1 cellular context compared by ENCODE assay signal in genomic region chr9:93427655-93428379, GRCh38.
TF ChIP-seq lines count a peak whose summit lies in the region.

No MANE protein-coding gene starts in this region.

TF ChIP-seq in HCT116, 20 proteins besides CTCF, POLR2A, EP300 and RAD21 (continued from another document):
- TF ChIP-seq, protein P1, sequence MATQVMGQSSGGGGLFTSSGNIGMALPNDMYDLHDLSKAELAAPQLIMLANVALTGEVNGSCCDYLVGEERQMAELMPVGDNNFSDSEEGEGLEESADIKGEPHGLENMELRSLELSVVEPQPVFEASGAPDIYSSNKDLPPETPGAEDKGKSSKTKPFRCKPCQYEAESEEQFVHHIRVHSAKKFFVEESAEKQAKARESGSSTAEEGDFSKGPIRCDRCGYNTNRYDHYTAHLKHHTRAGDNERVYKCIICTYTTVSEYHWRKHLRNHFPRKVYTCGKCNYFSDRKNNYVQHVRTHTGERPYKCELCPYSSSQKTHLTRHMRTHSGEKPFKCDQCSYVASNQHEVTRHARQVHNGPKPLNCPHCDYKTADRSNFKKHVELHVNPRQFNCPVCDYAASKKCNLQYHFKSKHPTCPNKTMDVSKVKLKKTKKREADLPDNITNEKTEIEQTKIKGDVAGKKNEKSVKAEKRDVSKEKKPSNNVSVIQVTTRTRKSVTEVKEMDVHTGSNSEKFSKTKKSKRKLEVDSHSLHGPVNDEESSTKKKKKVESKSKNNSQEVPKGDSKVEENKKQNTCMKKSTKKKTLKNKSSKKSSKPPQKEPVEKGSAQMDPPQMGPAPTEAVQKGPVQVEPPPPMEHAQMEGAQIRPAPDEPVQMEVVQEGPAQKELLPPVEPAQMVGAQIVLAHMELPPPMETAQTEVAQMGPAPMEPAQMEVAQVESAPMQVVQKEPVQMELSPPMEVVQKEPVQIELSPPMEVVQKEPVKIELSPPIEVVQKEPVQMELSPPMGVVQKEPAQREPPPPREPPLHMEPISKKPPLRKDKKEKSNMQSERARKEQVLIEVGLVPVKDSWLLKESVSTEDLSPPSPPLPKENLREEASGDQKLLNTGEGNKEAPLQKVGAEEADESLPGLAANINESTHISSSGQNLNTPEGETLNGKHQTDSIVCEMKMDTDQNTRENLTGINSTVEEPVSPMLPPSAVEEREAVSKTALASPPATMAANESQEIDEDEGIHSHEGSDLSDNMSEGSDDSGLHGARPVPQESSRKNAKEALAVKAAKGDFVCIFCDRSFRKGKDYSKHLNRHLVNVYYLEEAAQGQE (IDR thresholded peaks at IDR 0.05; ENCODE audit: low read depth): no peak
- no peak for TF ChIP-seq TCF7L2 (IDR thresholded peaks at IDR 0.05; ENCODE audit: borderline replicate concordance, extremely low read depth, insufficient read depth, insufficient read length)
- no peak for TF ChIP-seq ZFX (IDR thresholded peaks at IDR 0.05)
- no peak for TF ChIP-seq SRF (IDR thresholded peaks at IDR 0.05; ENCODE audit: low read depth)
- TF ChIP-seq EGR1 (IDR thresholded peaks at IDR 0.05; ENCODE audit: low read depth): no peak
- no peak for TF ChIP-seq JUND (IDR thresholded peaks at IDR 0.05)
- TF ChIP-seq CBX3 (IDR thresholded peaks at IDR 0.05; ENCODE audit: low read depth): no peak
